1 cellular context compared by ENCODE assay signal in the genomic region with DNA sequence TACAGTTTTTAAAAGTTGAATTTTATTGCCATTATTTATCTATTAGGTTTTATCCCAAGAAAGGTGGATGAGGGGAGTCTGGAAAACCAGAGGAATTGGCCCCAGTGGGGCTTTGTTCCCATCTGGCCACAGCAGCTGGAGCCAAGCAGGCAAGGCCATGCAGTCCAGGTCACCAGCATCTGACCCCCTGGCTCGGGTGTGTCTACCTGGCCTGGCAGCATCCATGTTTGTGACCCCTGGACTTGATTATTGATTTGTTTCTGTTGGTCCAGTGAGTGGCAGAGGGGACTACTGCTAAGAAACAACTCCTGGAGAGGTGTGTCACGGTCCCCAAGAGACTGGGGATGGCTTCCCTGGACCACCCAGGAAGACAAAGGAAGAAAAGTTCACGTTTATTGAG.
TF ChIP-seq lines count a peak whose summit lies in the region.

No MANE protein-coding gene starts in this region.

TF ChIP-seq in HepG2, 621 proteins besides CTCF, POLR2A, EP300 and RAD21 (continued from another document and continues in another):
- TF ChIP-seq, protein P1, sequence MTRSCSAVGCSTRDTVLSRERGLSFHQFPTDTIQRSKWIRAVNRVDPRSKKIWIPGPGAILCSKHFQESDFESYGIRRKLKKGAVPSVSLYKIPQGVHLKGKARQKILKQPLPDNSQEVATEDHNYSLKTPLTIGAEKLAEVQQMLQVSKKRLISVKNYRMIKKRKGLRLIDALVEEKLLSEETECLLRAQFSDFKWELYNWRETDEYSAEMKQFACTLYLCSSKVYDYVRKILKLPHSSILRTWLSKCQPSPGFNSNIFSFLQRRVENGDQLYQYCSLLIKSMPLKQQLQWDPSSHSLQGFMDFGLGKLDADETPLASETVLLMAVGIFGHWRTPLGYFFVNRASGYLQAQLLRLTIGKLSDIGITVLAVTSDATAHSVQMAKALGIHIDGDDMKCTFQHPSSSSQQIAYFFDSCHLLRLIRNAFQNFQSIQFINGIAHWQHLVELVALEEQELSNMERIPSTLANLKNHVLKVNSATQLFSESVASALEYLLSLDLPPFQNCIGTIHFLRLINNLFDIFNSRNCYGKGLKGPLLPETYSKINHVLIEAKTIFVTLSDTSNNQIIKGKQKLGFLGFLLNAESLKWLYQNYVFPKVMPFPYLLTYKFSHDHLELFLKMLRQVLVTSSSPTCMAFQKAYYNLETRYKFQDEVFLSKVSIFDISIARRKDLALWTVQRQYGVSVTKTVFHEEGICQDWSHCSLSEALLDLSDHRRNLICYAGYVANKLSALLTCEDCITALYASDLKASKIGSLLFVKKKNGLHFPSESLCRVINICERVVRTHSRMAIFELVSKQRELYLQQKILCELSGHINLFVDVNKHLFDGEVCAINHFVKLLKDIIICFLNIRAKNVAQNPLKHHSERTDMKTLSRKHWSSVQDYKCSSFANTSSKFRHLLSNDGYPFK (CRISPR knock-in tag; IDR thresholded peaks at IDR 0.05; ENCODE audit: borderline replicate concordance), result no peak
- TF ChIP-seq GATAD1 (CRISPR knock-in tag; IDR thresholded peaks at IDR 0.05) (no peak), HNF4A (CRISPR knock-in tag; IDR thresholded peaks at IDR 0.05) (peak; percentile 54), NFE2L2 (IDR thresholded peaks at IDR 0.05; ENCODE audit: low read length) (no peak), MIER3 (CRISPR knock-in tag; IDR thresholded peaks at IDR 0.05; ENCODE audit: borderline replicate concordance) (no peak), MZF1 (CRISPR knock-in tag; IDR thresholded peaks at IDR 0.05; ENCODE audit: borderline replicate concordance) (0 out of 2 replicates have a peak, but pooled peaks have one; percentile 5), ZNF841 (CRISPR knock-in tag; IDR thresholded peaks at IDR 0.05; ENCODE audit: borderline replicate concordance) (no peak), ZNF234 (CRISPR knock-in tag; conservative IDR thresholded peaks at IDR 0.05) (no peak), ZNF432 (CRISPR knock-in tag; IDR thresholded peaks at IDR 0.05; ENCODE audit: borderline replicate concordance) (no peak), SOX5 (CRISPR knock-in tag; IDR thresholded peaks at IDR 0.05; ENCODE audit: borderline replicate concordance) (no peak), ZFP82 (CRISPR knock-in tag; IDR thresholded peaks at IDR 0.05; ENCODE audit: borderline replicate concordance) (no peak), ETV6 (CRISPR knock-in tag; conservative IDR thresholded peaks at IDR 0.05) (no peak), ZC3H13 (CRISPR knock-in tag; IDR thresholded peaks at IDR 0.05) (no peak), FOXJ3 (CRISPR knock-in tag; IDR thresholded peaks at IDR 0.05; ENCODE audit: borderline replicate concordance) (no peak), ONECUT2 (CRISPR knock-in tag; IDR thresholded peaks at IDR 0.05) (peak; percentile 39; the same call in 1 of the 2 replicates), NR2F1 (CRISPR knock-in tag; IDR thresholded peaks at IDR 0.05) (peak in 1 of 2 experiments; percentile 49; a peak in 2 of 4 replicates), ZFP36 (IDR thresholded peaks at IDR 0.05; ENCODE audit: borderline replicate concordance, low read depth, low read length, partially characterized antibody) (no peak), FIP1L1 (IDR thresholded peaks at IDR 0.05; ENCODE audit: borderline replicate concordance, insufficient read depth, low read depth, low read length) (no peak), ATM (IDR thresholded peaks at IDR 0.05; ENCODE audit: borderline replicate concordance) (no peak), EHMT2 (IDR thresholded peaks at IDR 0.05; ENCODE audit: borderline replicate concordance, low read depth, low read length) (no peak), RARG (CRISPR knock-in tag; IDR thresholded peaks at IDR 0.05; ENCODE audit: low read depth) (no peak), ZNF670 (CRISPR knock-in tag; IDR thresholded peaks at IDR 0.05; ENCODE audit: borderline replicate concordance) (no peak), MIER2 (CRISPR knock-in tag; IDR thresholded peaks at IDR 0.05) (no peak), ZNF674 (CRISPR knock-in tag; IDR thresholded peaks at IDR 0.05; ENCODE audit: low read depth) (no peak), MTA3 (CRISPR knock-in tag; IDR thresholded peaks at IDR 0.05) (no peak), ZNF260 (CRISPR knock-in tag; IDR thresholded peaks at IDR 0.05; ENCODE audit: borderline replicate concordance, low read depth) (no peak)
- TF ChIP-seq, protein P2, sequence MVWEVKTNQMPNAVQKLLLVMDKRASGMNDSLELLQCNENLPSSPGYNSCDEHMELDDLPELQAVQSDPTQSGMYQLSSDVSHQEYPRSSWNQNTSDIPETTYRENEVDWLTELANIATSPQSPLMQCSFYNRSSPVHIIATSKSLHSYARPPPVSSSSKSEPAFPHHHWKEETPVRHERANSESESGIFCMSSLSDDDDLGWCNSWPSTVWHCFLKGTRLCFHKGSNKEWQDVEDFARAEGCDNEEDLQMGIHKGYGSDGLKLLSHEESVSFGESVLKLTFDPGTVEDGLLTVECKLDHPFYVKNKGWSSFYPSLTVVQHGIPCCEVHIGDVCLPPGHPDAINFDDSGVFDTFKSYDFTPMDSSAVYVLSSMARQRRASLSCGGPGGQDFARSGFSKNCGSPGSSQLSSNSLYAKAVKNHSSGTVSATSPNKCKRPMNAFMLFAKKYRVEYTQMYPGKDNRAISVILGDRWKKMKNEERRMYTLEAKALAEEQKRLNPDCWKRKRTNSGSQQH (CRISPR knock-in tag; IDR thresholded peaks at IDR 0.05; ENCODE audit: low read depth), result no peak
- TF ChIP-seq, protein P3, sequence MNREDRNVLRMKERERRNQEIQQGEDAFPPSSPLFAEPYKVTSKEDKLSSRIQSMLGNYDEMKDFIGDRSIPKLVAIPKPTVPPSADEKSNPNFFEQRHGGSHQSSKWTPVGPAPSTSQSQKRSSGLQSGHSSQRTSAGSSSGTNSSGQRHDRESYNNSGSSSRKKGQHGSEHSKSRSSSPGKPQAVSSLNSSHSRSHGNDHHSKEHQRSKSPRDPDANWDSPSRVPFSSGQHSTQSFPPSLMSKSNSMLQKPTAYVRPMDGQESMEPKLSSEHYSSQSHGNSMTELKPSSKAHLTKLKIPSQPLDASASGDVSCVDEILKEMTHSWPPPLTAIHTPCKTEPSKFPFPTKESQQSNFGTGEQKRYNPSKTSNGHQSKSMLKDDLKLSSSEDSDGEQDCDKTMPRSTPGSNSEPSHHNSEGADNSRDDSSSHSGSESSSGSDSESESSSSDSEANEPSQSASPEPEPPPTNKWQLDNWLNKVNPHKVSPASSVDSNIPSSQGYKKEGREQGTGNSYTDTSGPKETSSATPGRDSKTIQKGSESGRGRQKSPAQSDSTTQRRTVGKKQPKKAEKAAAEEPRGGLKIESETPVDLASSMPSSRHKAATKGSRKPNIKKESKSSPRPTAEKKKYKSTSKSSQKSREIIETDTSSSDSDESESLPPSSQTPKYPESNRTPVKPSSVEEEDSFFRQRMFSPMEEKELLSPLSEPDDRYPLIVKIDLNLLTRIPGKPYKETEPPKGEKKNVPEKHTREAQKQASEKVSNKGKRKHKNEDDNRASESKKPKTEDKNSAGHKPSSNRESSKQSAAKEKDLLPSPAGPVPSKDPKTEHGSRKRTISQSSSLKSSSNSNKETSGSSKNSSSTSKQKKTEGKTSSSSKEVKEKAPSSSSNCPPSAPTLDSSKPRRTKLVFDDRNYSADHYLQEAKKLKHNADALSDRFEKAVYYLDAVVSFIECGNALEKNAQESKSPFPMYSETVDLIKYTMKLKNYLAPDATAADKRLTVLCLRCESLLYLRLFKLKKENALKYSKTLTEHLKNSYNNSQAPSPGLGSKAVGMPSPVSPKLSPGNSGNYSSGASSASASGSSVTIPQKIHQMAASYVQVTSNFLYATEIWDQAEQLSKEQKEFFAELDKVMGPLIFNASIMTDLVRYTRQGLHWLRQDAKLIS (CRISPR knock-in tag; IDR thresholded peaks at IDR 0.05), result no peak
- TF ChIP-seq, protein P4, sequence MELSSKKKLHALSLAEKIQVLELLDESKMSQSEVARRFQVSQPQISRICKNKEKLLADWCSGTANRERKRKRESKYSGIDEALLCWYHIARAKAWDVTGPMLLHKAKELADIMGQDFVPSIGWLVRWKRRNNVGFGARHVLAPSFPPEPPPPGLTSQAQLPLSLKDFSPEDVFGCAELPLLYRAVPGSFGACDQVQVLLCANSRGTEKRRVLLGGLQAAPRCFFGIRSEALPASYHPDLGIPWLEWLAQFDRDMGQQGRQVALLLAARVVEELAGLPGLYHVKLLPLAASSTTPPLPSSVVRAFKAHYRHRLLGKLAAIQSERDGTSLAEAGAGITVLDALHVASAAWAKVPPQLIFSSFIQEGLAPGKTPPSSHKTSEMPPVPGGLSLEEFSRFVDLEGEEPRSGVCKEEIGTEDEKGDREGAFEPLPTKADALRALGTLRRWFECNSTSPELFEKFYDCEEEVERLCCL (CRISPR knock-in tag; IDR thresholded peaks at IDR 0.05; ENCODE audit: borderline replicate concordance), result no peak
- TF ChIP-seq, protein P5, sequence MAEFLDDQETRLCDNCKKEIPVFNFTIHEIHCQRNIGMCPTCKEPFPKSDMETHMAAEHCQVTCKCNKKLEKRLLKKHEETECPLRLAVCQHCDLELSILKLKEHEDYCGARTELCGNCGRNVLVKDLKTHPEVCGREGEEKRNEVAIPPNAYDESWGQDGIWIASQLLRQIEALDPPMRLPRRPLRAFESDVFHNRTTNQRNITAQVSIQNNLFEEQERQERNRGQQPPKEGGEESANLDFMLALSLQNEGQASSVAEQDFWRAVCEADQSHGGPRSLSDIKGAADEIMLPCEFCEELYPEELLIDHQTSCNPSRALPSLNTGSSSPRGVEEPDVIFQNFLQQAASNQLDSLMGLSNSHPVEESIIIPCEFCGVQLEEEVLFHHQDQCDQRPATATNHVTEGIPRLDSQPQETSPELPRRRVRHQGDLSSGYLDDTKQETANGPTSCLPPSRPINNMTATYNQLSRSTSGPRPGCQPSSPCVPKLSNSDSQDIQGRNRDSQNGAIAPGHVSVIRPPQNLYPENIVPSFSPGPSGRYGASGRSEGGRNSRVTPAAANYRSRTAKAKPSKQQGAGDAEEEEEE (CRISPR knock-in tag; IDR thresholded peaks at IDR 0.05; ENCODE audit: borderline replicate concordance), result no peak
- TF ChIP-seq, protein P6, sequence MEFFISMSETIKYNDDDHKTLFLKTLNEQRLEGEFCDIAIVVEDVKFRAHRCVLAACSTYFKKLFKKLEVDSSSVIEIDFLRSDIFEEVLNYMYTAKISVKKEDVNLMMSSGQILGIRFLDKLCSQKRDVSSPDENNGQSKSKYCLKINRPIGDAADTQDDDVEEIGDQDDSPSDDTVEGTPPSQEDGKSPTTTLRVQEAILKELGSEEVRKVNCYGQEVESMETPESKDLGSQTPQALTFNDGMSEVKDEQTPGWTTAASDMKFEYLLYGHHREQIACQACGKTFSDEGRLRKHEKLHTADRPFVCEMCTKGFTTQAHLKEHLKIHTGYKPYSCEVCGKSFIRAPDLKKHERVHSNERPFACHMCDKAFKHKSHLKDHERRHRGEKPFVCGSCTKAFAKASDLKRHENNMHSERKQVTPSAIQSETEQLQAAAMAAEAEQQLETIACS (CRISPR knock-in tag; IDR thresholded peaks at IDR 0.05), result no peak
- TF ChIP-seq, protein P7, sequence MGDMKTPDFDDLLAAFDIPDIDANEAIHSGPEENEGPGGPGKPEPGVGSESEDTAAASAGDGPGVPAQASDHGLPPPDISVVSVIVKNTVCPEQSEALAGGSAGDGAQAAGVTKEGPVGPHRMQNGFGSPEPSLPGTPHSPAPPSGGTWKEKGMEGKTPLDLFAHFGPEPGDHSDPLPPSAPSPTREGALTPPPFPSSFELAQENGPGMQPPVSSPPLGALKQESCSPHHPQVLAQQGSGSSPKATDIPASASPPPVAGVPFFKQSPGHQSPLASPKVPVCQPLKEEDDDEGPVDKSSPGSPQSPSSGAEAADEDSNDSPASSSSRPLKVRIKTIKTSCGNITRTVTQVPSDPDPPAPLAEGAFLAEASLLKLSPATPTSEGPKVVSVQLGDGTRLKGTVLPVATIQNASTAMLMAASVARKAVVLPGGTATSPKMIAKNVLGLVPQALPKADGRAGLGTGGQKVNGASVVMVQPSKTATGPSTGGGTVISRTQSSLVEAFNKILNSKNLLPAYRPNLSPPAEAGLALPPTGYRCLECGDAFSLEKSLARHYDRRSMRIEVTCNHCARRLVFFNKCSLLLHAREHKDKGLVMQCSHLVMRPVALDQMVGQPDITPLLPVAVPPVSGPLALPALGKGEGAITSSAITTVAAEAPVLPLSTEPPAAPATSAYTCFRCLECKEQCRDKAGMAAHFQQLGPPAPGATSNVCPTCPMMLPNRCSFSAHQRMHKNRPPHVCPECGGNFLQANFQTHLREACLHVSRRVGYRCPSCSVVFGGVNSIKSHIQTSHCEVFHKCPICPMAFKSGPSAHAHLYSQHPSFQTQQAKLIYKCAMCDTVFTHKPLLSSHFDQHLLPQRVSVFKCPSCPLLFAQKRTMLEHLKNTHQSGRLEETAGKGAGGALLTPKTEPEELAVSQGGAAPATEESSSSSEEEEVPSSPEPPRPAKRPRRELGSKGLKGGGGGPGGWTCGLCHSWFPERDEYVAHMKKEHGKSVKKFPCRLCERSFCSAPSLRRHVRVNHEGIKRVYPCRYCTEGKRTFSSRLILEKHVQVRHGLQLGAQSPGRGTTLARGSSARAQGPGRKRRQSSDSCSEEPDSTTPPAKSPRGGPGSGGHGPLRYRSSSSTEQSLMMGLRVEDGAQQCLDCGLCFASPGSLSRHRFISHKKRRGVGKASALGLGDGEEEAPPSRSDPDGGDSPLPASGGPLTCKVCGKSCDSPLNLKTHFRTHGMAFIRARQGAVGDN (CRISPR knock-in tag; IDR thresholded peaks at IDR 0.05), result 0 out of 2 replicates have a peak, but pooled peaks have one; percentile 32
- TF ChIP-seq, protein P8, sequence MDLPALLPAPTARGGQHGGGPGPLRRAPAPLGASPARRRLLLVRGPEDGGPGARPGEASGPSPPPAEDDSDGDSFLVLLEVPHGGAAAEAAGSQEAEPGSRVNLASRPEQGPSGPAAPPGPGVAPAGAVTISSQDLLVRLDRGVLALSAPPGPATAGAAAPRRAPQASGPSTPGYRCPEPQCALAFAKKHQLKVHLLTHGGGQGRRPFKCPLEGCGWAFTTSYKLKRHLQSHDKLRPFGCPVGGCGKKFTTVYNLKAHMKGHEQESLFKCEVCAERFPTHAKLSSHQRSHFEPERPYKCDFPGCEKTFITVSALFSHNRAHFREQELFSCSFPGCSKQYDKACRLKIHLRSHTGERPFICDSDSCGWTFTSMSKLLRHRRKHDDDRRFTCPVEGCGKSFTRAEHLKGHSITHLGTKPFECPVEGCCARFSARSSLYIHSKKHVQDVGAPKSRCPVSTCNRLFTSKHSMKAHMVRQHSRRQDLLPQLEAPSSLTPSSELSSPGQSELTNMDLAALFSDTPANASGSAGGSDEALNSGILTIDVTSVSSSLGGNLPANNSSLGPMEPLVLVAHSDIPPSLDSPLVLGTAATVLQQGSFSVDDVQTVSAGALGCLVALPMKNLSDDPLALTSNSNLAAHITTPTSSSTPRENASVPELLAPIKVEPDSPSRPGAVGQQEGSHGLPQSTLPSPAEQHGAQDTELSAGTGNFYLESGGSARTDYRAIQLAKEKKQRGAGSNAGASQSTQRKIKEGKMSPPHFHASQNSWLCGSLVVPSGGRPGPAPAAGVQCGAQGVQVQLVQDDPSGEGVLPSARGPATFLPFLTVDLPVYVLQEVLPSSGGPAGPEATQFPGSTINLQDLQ (CRISPR knock-in tag; IDR thresholded peaks at IDR 0.05), result no peak
